In the genomic region with DNA sequence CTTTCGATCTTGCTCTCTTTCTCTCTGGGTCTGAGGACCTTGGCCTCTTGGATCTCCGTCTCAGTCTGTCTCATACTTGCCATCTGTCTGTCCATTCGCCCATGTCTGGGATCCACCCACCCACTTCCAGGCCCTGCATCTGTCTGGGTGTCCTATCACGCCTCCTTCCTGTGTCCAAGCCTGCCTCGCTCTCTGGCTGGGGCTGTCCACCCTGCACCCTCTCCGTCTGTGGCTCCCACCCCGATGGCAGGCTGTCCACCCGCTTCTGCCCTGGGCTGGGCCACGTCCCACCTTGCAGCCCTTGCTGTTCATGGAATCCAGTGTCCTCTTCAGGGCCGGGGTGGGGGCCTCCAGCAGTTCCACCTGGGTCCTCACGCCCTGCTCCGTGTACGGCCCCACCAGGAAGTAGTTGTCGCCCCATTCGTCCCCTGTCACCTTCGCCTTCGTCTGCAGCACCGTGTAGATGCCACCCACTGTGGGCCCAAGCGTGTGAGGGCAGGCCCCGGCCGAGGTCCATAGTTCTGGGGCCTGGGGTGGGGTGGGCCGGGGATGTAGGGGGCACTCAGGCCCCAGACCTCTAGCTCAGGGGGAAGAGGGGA, we compare ENCODE assay signal across 13 cellular contexts. TPM values are rescaled to one million over a fixed set of nuclear protein-coding genes. Genes with fewer than 3 reads are reported as not detected.
A peak's percentile ranks its signal among the peaks of the same experiment; 100 is the strongest.
DNase-seq lines count a peak whose midpoint lies in the region; ATAC-seq, FAIRE-seq and TF ChIP-seq lines count a peak whose summit lies in the region.
"Had no signal": no experiment of that assay in that cellular context is flagged by ENCODE, and none has a peak within 500 bp of the region (broad histone marks: within the 10 kb centered on the region; RNA-seq: fewer than 3 reads in every experiment).

No MANE protein-coding gene starts in this region.

- no peaks in the 10 kb centered on the region for H4K20me1 ChIP-seq in HepG2 (ENCODE audit: insufficient read depth, low read length)

- FAIRE-seq in HepG2 (lab: Jason Lieb, UNC) = no peak
- FAIRE-seq: GM18507, islet of Langerhans had no signal

- H3K4me3 ChIP-seq in HepG2 (replicated peaks in 1 of 3; ENCODE audit: insufficient read depth in 1 of 3, low read depth in 2 of 3, low read length in 3 of 3) = peak overlapping the region in 2 of 3 experiments; percentile 93 to 98; a peak in 4 of 6 replicates
- no peak overlapping the region for H3K4me3 ChIP-seq in right lobe of liver
- H3K4me3 ChIP-seq in uterus = peak overlapping the region in 1 of 2 donors; percentile 77

- no TSS peak for BruUV-seq in HepG2 (replicated peaks; lab: Mats Ljungman, UMichigan)

- TF ChIP-seq RAD21 in HepG2 (CRISPR knock-in tag; IDR thresholded peaks at IDR 0.05) = no peak

- H3K4me1 Mint-ChIP-seq in brain = peaks cover 49% of the 10 kb centered on the region
- H3K4me1 Mint-ChIP-seq in naive thymus-derived CD8-positive, alpha-beta T cell = peaks cover 34 to 50% (median 36%) of the 10 kb centered on the region in 4 donors

- no peak overlapping the region for H2AFZ ChIP-seq in HepG2 (ENCODE audit: low read length)

- H3K27ac ChIP-seq in HepG2 (ENCODE audit: extremely low read length, insufficient read depth, low read length) (no peak overlapping the region), right lobe of liver (no peak overlapping the region), uterus (peak overlapping the region; percentile 93 to 97)

- H3K79me2 ChIP-seq in HepG2 (ENCODE audit: insufficient read depth, low read length) = peaks cover 49% of the 10 kb centered on the region

- no peak for TF ChIP-seq CTCF in HepG2 (CRISPR knock-in tag; IDR thresholded peaks at IDR 0.05)
- no peak for TF ChIP-seq CTCF in right lobe of liver (IDR thresholded peaks at IDR 0.05)
- no peak for TF ChIP-seq CTCF in brain (conservative IDR thresholded peaks at IDR 0.05)
- TF ChIP-seq CTCF in uterus (IDR thresholded peaks at IDR 0.05) = no peak

- H3K36me3 ChIP-seq in HepG2 (replicated peaks in 1 of 2; ENCODE audit: control insufficient read depth in 1 of 2, insufficient read depth in 2 of 2, low read length in 2 of 2) = peaks cover 9 to 23% of the 10 kb centered on the region in 2 experiments; a peak in 4 of 5 replicates
- H3K36me3 ChIP-seq in right lobe of liver = peaks cover 0 to 14% (median 0%) of the 10 kb centered on the region in 4 donors
- H3K36me3 ChIP-seq in uterus = no peaks in the 10 kb centered on the region

- TF ChIP-seq EP300 in HepG2 (IDR thresholded peaks at IDR 0.05; ENCODE audit: low read depth in 2 of 2, low read length in 2 of 2) = no peak
- no peak for TF ChIP-seq EP300 in HepG2 (CRISPR knock-in tag; IDR thresholded peaks at IDR 0.05; ENCODE audit: borderline replicate concordance)

- intact Hi-C loops in HepG2 (cut with micrococcal nuclease; ENCODE audit: unreplicated experiment) = no loop called here
- intact Hi-C loops in right lobe of liver (cut with DNase I) = no loop called here
- intact Hi-C loops in uterus (cut with DNase I; ENCODE audit: low total_unique reads) = no loop called here

- H3K9ac ChIP-seq in HepG2 (ENCODE audit: insufficient read depth, low read depth, low read length) = peak overlapping the region; percentile 85

- peaks cover 0 to 2% (median 0%) of the 10 kb centered on the region in 5 experiments for H3K9me3 Mint-ChIP-seq in brain
- no peaks in the 10 kb centered on the region for H3K9me3 Mint-ChIP-seq in naive thymus-derived CD8-positive, alpha-beta T cell

- H3K4me3 Mint-ChIP-seq in brain = peak overlapping the region; percentile 35 to 99 (median 97)
- H3K4me3 Mint-ChIP-seq in naive thymus-derived CD8-positive, alpha-beta T cell = peak overlapping the region in 2 of 10 donors; percentile 24 to 54

- WGBS in HepG2 (ENCODE audit: low lambda C conversion rate) = 94% methylated on average over 22 of the region's 22 CpGs
- 89% methylated on average over 4 of the region's 22 CpGs for WGBS in right lobe of liver (ENCODE audit: insufficient coverage, low coverage, low lambda C conversion rate, missing lambda C conversion rate)

- ATAC-seq in HepG2 (no peak), right lobe of liver (no peak)
- ATAC-seq in naive thymus-derived CD8-positive, alpha-beta T cell = no peak

- H3K27me3 Mint-ChIP-seq in brain = peaks cover 19% of the 10 kb centered on the region
- H3K27me3 Mint-ChIP-seq in naive thymus-derived CD8-positive, alpha-beta T cell = no peaks in the 10 kb centered on the region

- TF ChIP-seq POLR2A in HepG2 (IDR thresholded peaks at IDR 0.05; ENCODE audit: insufficient read depth in 1 of 2, low read depth in 2 of 2, low read length in 2 of 2) = no peak
- TF ChIP-seq POLR2A in right lobe of liver (IDR thresholded peaks at IDR 0.05) = no peak
- TF ChIP-seq POLR2A in uterus (IDR thresholded peaks at IDR 0.05) = no peak

- in situ Hi-C loops in HepG2 (cut with HindIII; ENCODE audit: extremely low pct_ligation_motif_present, low pct_unique_long_range_greater_than_20kb) = no loop called here

- no peaks in the 10 kb centered on the region for H3K9me3 ChIP-seq in HepG2 (ENCODE audit: low read length)
- no peaks in the 10 kb centered on the region for H3K9me3 ChIP-seq in right lobe of liver
- H3K9me3 ChIP-seq in uterus = no peaks in the 10 kb centered on the region

- H3K27me3 ChIP-seq in HepG2 (ENCODE audit: control insufficient read depth in 1 of 2, insufficient read depth in 2 of 2, low read length in 2 of 2) = no peaks in the 10 kb centered on the region; a peak in 1 of 5 replicates
- no peaks in the 10 kb centered on the region for H3K27me3 ChIP-seq in right lobe of liver
- H3K27me3 ChIP-seq in uterus = no peaks in the 10 kb centered on the region

- peak overlapping the region; percentile 93 for H3K4me2 ChIP-seq in HepG2 (ENCODE audit: low read depth, low read length)

- CTCF ChIA-PET in HepG2 (lab: Yijun Ruan, JAX; ENCODE audit: low intra/inter-chr PET ratio, low total read pairs) = no interaction called here

- H3K36me3 Mint-ChIP-seq in brain = peaks cover 37% of the 10 kb centered on the region
- peaks cover 0 to 25% (median 0%) of the 10 kb centered on the region in 3 donors for H3K36me3 Mint-ChIP-seq in naive thymus-derived CD8-positive, alpha-beta T cell

- POLR2A ChIA-PET in HepG2 (lab: Yijun Ruan, JAX) = no interaction called here
- POLR2A ChIA-PET in naive thymus-derived CD8-positive, alpha-beta T cell (lab: Charles Lee) = interaction anchor here (0.6 to 3.4 kb wide), 3 partner anchors 14 to 63 kb away, joined by 3 to 53 read pairs (median 4); a partner anchor contains a TSS

- H3K4me1 ChIP-seq in HepG2 (ENCODE audit: insufficient read depth, low read length) = peaks cover 35% of the 10 kb centered on the region
- H3K4me1 ChIP-seq in right lobe of liver = peaks cover 0 to 18% (median 11%) of the 10 kb centered on the region in 4 donors
- H3K4me1 ChIP-seq in uterus = peaks cover 6 to 24% of the 10 kb centered on the region in 2 donors

- peak overlapping the region in 4 of 5 experiments; percentile 29 to 89 (median 40) for H3K27ac Mint-ChIP-seq in brain
- peak overlapping the region in 5 of 10 donors; percentile 10 to 65 (median 32) for H3K27ac Mint-ChIP-seq in naive thymus-derived CD8-positive, alpha-beta T cell

- DNase-seq in HepG2 (ENCODE audit: low spot score) (no peak), right lobe of liver (no peak), myocyte (ENCODE audit: low read depth) (peak; percentile 74), uterus (no peak), midbrain (lab: John Stamatoyannopoulos, UW) (no peak), D341Med (ENCODE audit: low spot score) (no peak)
- DNase-seq in naive thymus-derived CD8-positive, alpha-beta T cell = no peak
- DNase-seq: NCI-H82; stimulated activated naive CD4-positive, alpha-beta T cell treated with Interleukin-2 at 50 U/mL for 16 hours; T1000 had no signal

RNA-seq across cellular contexts. Expression of a gene that starts 2.0 kb away (rescaled TPM):
- total RNA-seq in HepG2 (2016; rRNA removed; fragmentation: Illumina TruSeq; extraction: Trizol) (16.4 and 18.4 TPM in 2 replicates), right lobe of liver (10 to 100 TPM in 2 of 6 experiments, 1 to 10 TPM in 4; 4.7 to 12.5 (median 8.9) TPM), myocyte (358 and 408 TPM in 2 replicates), uterus (10 to 100 TPM in 3 of 4 donors, 1 to 10 TPM in 1; 4.9 to 39.8 (median 16.6) TPM)
- total RNA-seq in HepG2 (2016; cell fraction: cytosol; rRNA removed; fragmentation: Illumina TruSeq; extraction: Trizol; ENCODE audit: low read depth) = 5.2 and 5.3 TPM in 2 replicates
- 13.3 and 20.4 TPM in 2 replicates for total RNA-seq in HepG2 (2016; cell fraction: insoluble cytoplasmic fraction; rRNA removed; fragmentation: Illumina TruSeq; extraction: Trizol)
- 4.9 and 5.1 TPM in 2 replicates for total RNA-seq in HepG2 (2016; cell fraction: membrane; rRNA removed; fragmentation: Illumina TruSeq; extraction: Trizol)
- 17.7 and 22.5 TPM in 2 replicates for total RNA-seq in HepG2 (2016; cell fraction: nucleus; rRNA removed; fragmentation: Illumina TruSeq; extraction: Trizol)
- polyA plus RNA-seq in HepG2 (2011; rRNA removed) (34.3 and 42.1 TPM in 2 replicates), brain (ENCODE audit: insufficient read depth, low read depth, low replicate concordance) (21.8 TPM)
- polyA plus RNA-seq in HepG2 (2011; cell fraction: cytosol; rRNA removed) = 15.4 and 24.0 TPM in 2 replicates
- 43.8 and 62.9 TPM in 2 replicates for polyA plus RNA-seq in HepG2 (2011; cell fraction: nucleus; rRNA removed)
- 10.2 and 20.0 TPM in 2 replicates for polyA plus RNA-seq in HepG2 (2012)
- polyA plus RNA-seq in HepG2 (2016; cell fraction: cytosol; fragmentation: Illumina TruSeq; extraction: Trizol; ENCODE audit: low read depth) = 1.1 and 1.4 TPM in 2 replicates
- 10.8 and 15.0 TPM in 2 replicates for polyA plus RNA-seq in HepG2 (2016; cell fraction: insoluble cytoplasmic fraction; fragmentation: Illumina TruSeq; extraction: Trizol; ENCODE audit: low read depth)
- 2.9 and 3.5 TPM in 2 replicates for polyA plus RNA-seq in HepG2 (2016; cell fraction: membrane; fragmentation: Illumina TruSeq; extraction: Trizol; ENCODE audit: low read depth)
- 28.6 and 30.1 TPM in 2 replicates for polyA plus RNA-seq in HepG2 (2016; cell fraction: nucleus; fragmentation: Illumina TruSeq; extraction: Trizol; ENCODE audit: insufficient read depth, low read depth)
- polyA minus RNA-seq in HepG2 (2011; rRNA and poly(A)+ RNA removed; ENCODE audit: low replicate concordance) = 85.1 and 134 TPM in 2 replicates
- polyA minus RNA-seq in HepG2 (2011; cell fraction: cytosol; rRNA and poly(A)+ RNA removed) = 22.2 and 28.2 TPM in 2 replicates
- 26.5 and 44.0 TPM in 2 replicates for polyA minus RNA-seq in HepG2 (2011; cell fraction: nucleus; rRNA and poly(A)+ RNA removed)
- 163 TPM for polyA plus RNA-seq in myocyte (2012)
- total RNA-seq in naive thymus-derived CD8-positive, alpha-beta T cell = 10 to 100 TPM; 45.9 to 47.9 TPM
- polyA plus RNA-seq in naive thymus-derived CD8-positive, alpha-beta T cell = 10 to 100 TPM; 17.9 to 31.0 (median 22.3) TPM

RNA-seq across cellular contexts. Expression of a gene that starts 2.6 kb away (rescaled TPM):
- total RNA-seq in HepG2 (2016; rRNA removed; fragmentation: Illumina TruSeq; extraction: Trizol) = 108 and 122 TPM in 2 replicates
- 42.8 and 44.4 TPM in 2 replicates for total RNA-seq in HepG2 (2016; cell fraction: cytosol; rRNA removed; fragmentation: Illumina TruSeq; extraction: Trizol; ENCODE audit: low read depth)
- 98.2 and 127 TPM in 2 replicates for total RNA-seq in HepG2 (2016; cell fraction: insoluble cytoplasmic fraction; rRNA removed; fragmentation: Illumina TruSeq; extraction: Trizol)
- total RNA-seq in HepG2 (2016; cell fraction: membrane; rRNA removed; fragmentation: Illumina TruSeq; extraction: Trizol) = 53.1 and 56.0 TPM in 2 replicates
- 57.1 and 62.8 TPM in 2 replicates for total RNA-seq in HepG2 (2016; cell fraction: nucleus; rRNA removed; fragmentation: Illumina TruSeq; extraction: Trizol)
- 109 and 120 TPM in 2 replicates for polyA plus RNA-seq in HepG2 (2011; rRNA removed)
- polyA plus RNA-seq in HepG2 (2011; cell fraction: cytosol; rRNA removed) = 120 and 188 TPM in 2 replicates
- 169 and 241 TPM in 2 replicates for polyA plus RNA-seq in HepG2 (2011; cell fraction: nucleus; rRNA removed)
- polyA plus RNA-seq in HepG2 (2012) = 71.6 and 76.0 TPM in 2 replicates
- polyA plus RNA-seq in HepG2 (2016; cell fraction: cytosol; fragmentation: Illumina TruSeq; extraction: Trizol; ENCODE audit: low read depth) = 38.1 and 42.9 TPM in 2 replicates
- polyA plus RNA-seq in HepG2 (2016; cell fraction: insoluble cytoplasmic fraction; fragmentation: Illumina TruSeq; extraction: Trizol; ENCODE audit: low read depth) = 87.8 and 103 TPM in 2 replicates
- polyA plus RNA-seq in HepG2 (2016; cell fraction: membrane; fragmentation: Illumina TruSeq; extraction: Trizol; ENCODE audit: low read depth) = 44.0 and 49.8 TPM in 2 replicates
- polyA plus RNA-seq in HepG2 (2016; cell fraction: nucleus; fragmentation: Illumina TruSeq; extraction: Trizol; ENCODE audit: insufficient read depth, low read depth) = 101 and 102 TPM in 2 replicates
- polyA minus RNA-seq in HepG2 (2011; rRNA and poly(A)+ RNA removed; ENCODE audit: low replicate concordance) = 203 and 355 TPM in 2 replicates
- 65.7 and 86.3 TPM in 2 replicates for polyA minus RNA-seq in HepG2 (2011; cell fraction: cytosol; rRNA and poly(A)+ RNA removed)
- polyA minus RNA-seq in HepG2 (2011; cell fraction: nucleus; rRNA and poly(A)+ RNA removed) = 47.3 and 59.2 TPM in 2 replicates
- total RNA-seq in right lobe of liver = 10 to 100 TPM; 22.8 to 66.7 (median 32.3) TPM
- polyA plus RNA-seq in brain (ENCODE audit: insufficient read depth, low read depth, low replicate concordance) = 166 TPM
- total RNA-seq in myocyte = 94.7 and 106 TPM in 2 replicates
- polyA plus RNA-seq in myocyte (2012) = 87.4 TPM
- total RNA-seq in uterus = 100 to 1,000 TPM in 1 of 4 donors, 10 to 100 TPM in 3; 51.9 to 109 (median 77.7) TPM
- total RNA-seq in naive thymus-derived CD8-positive, alpha-beta T cell = 10 to 100 TPM; 30.4 to 32.0 TPM
- 10 to 100 TPM; 47.5 to 66.1 (median 62.0) TPM for polyA plus RNA-seq in naive thymus-derived CD8-positive, alpha-beta T cell

RNA-seq across cellular contexts. Expression of a gene that starts 25.8 kb away (rescaled TPM):
- total RNA-seq in HepG2 (2016; rRNA removed; fragmentation: Illumina TruSeq; extraction: Trizol) (not detected in 2 replicates), right lobe of liver (not detected), myocyte (not detected in 2 replicates), uterus (not detected)
- not detected in 2 replicates for total RNA-seq in HepG2 (2016; cell fraction: cytosol; rRNA removed; fragmentation: Illumina TruSeq; extraction: Trizol; ENCODE audit: low read depth)
- total RNA-seq in HepG2 (2016; cell fraction: insoluble cytoplasmic fraction; rRNA removed; fragmentation: Illumina TruSeq; extraction: Trizol) = not detected in 2 replicates
- not detected in 2 replicates for total RNA-seq in HepG2 (2016; cell fraction: membrane; rRNA removed; fragmentation: Illumina TruSeq; extraction: Trizol)
- total RNA-seq in HepG2 (2016; cell fraction: nucleus; rRNA removed; fragmentation: Illumina TruSeq; extraction: Trizol) = not detected in 2 replicates
- polyA plus RNA-seq in HepG2 (2011; rRNA removed) (0.82 TPM in 1 of 2 replicates, not detected in the other), brain (ENCODE audit: insufficient read depth, low read depth, low replicate concordance) (not detected)
- polyA plus RNA-seq in HepG2 (2011; cell fraction: cytosol; rRNA removed) = 0.26 and 0.31 TPM in 2 replicates
- 14.9 and 17.4 TPM in 2 replicates for polyA plus RNA-seq in HepG2 (2011; cell fraction: nucleus; rRNA removed)
- 0.75 and 0.87 TPM in 2 replicates for polyA plus RNA-seq in HepG2 (2012)
- polyA plus RNA-seq in HepG2 (2016; cell fraction: cytosol; fragmentation: Illumina TruSeq; extraction: Trizol; ENCODE audit: low read depth) = not detected in 2 replicates
- not detected in 2 replicates for polyA plus RNA-seq in HepG2 (2016; cell fraction: insoluble cytoplasmic fraction; fragmentation: Illumina TruSeq; extraction: Trizol; ENCODE audit: low read depth)
- polyA plus RNA-seq in HepG2 (2016; cell fraction: membrane; fragmentation: Illumina TruSeq; extraction: Trizol; ENCODE audit: low read depth) = not detected in 2 replicates
- 1.2 TPM in 1 of 2 replicates, not detected in the other for polyA plus RNA-seq in HepG2 (2016; cell fraction: nucleus; fragmentation: Illumina TruSeq; extraction: Trizol; ENCODE audit: insufficient read depth, low read depth)
- polyA minus RNA-seq in HepG2 (2011; rRNA and poly(A)+ RNA removed; ENCODE audit: low replicate concordance) = not detected in 2 replicates
- polyA minus RNA-seq in HepG2 (2011; cell fraction: cytosol; rRNA and poly(A)+ RNA removed) = not detected in 2 replicates
- not detected in 2 replicates for polyA minus RNA-seq in HepG2 (2011; cell fraction: nucleus; rRNA and poly(A)+ RNA removed)
- polyA plus RNA-seq in myocyte (2012) = 0.72 TPM
- total RNA-seq in naive thymus-derived CD8-positive, alpha-beta T cell = not detected
- polyA plus RNA-seq in naive thymus-derived CD8-positive, alpha-beta T cell = not detected

RNA-seq across cellular contexts. Expression of a gene that starts 26.0 kb away (rescaled TPM):
- 3,909 and 8,800 TPM in 2 replicates for total RNA-seq in HepG2 (2016; rRNA removed; fragmentation: Illumina TruSeq; extraction: Trizol)
- 89,971 and 90,879 TPM in 2 replicates for total RNA-seq in HepG2 (2016; cell fraction: cytosol; rRNA removed; fragmentation: Illumina TruSeq; extraction: Trizol; ENCODE audit: low read depth)
- 3,851 and 8,859 TPM in 2 replicates for total RNA-seq in HepG2 (2016; cell fraction: insoluble cytoplasmic fraction; rRNA removed; fragmentation: Illumina TruSeq; extraction: Trizol)
- 51,578 and 56,338 TPM in 2 replicates for total RNA-seq in HepG2 (2016; cell fraction: membrane; rRNA removed; fragmentation: Illumina TruSeq; extraction: Trizol)
- total RNA-seq in HepG2 (2016; cell fraction: nucleus; rRNA removed; fragmentation: Illumina TruSeq; extraction: Trizol) = 2,617 and 3,067 TPM in 2 replicates
- 2,513 and 2,721 TPM in 2 replicates for polyA plus RNA-seq in HepG2 (2011; rRNA removed)
- 2,416 and 4,778 TPM in 2 replicates for polyA plus RNA-seq in HepG2 (2011; cell fraction: cytosol; rRNA removed)
- 1,286 and 1,341 TPM in 2 replicates for polyA plus RNA-seq in HepG2 (2011; cell fraction: nucleus; rRNA removed)
- polyA plus RNA-seq in HepG2 (2012) = 3,171 and 4,080 TPM in 2 replicates
- 183,517 and 194,436 TPM in 2 replicates for polyA plus RNA-seq in HepG2 (2016; cell fraction: cytosol; fragmentation: Illumina TruSeq; extraction: Trizol; ENCODE audit: low read depth)
- 7,307 and 7,404 TPM in 2 replicates for polyA plus RNA-seq in HepG2 (2016; cell fraction: insoluble cytoplasmic fraction; fragmentation: Illumina TruSeq; extraction: Trizol; ENCODE audit: low read depth)
- polyA plus RNA-seq in HepG2 (2016; cell fraction: membrane; fragmentation: Illumina TruSeq; extraction: Trizol; ENCODE audit: low read depth) = 88,210 and 91,472 TPM in 2 replicates
- 7,073 and 8,244 TPM in 2 replicates for polyA plus RNA-seq in HepG2 (2016; cell fraction: nucleus; fragmentation: Illumina TruSeq; extraction: Trizol; ENCODE audit: insufficient read depth, low read depth)
- polyA minus RNA-seq in HepG2 (2011; rRNA and poly(A)+ RNA removed; ENCODE audit: low replicate concordance) = 1,399 and 2,171 TPM in 2 replicates
- 634 and 932 TPM in 2 replicates for polyA minus RNA-seq in HepG2 (2011; cell fraction: cytosol; rRNA and poly(A)+ RNA removed)
- polyA minus RNA-seq in HepG2 (2011; cell fraction: nucleus; rRNA and poly(A)+ RNA removed) = 209 and 221 TPM in 2 replicates
- total RNA-seq in right lobe of liver = over 10,000 TPM in 3 of 6 experiments, 1,000 to 10,000 TPM in 3; 5,005 to 19,229 (median 10,447) TPM
- polyA plus RNA-seq in brain (ENCODE audit: insufficient read depth, low read depth, low replicate concordance) = 3,022 TPM
- 1,692 and 1,792 TPM in 2 replicates for total RNA-seq in myocyte
- polyA plus RNA-seq in myocyte (2012) = 5,857 TPM
- 1,000 to 10,000 TPM in 3 of 4 donors, 100 to 1,000 TPM in 1; 472 to 2,968 (median 1,570) TPM for total RNA-seq in uterus
- total RNA-seq in naive thymus-derived CD8-positive, alpha-beta T cell = 1,000 to 10,000 TPM; 1,370 to 1,435 TPM
- 1,000 to 10,000 TPM; 4,833 to 4,899 (median 4,886) TPM for polyA plus RNA-seq in naive thymus-derived CD8-positive, alpha-beta T cell

RNA-seq across cellular contexts. Expression of a gene that starts 33.0 kb away (rescaled TPM):
- total RNA-seq in HepG2 (2016; rRNA removed; fragmentation: Illumina TruSeq; extraction: Trizol) (not detected in 2 replicates), right lobe of liver (not detected), myocyte (not detected in 2 replicates), uterus (not detected)
- not detected in 2 replicates for total RNA-seq in HepG2 (2016; cell fraction: cytosol; rRNA removed; fragmentation: Illumina TruSeq; extraction: Trizol; ENCODE audit: low read depth)
- not detected in 2 replicates for total RNA-seq in HepG2 (2016; cell fraction: insoluble cytoplasmic fraction; rRNA removed; fragmentation: Illumina TruSeq; extraction: Trizol)
- not detected in 2 replicates for total RNA-seq in HepG2 (2016; cell fraction: membrane; rRNA removed; fragmentation: Illumina TruSeq; extraction: Trizol)
- total RNA-seq in HepG2 (2016; cell fraction: nucleus; rRNA removed; fragmentation: Illumina TruSeq; extraction: Trizol) = not detected in 2 replicates
- polyA plus RNA-seq in HepG2 (2011; rRNA removed) (not detected in 2 replicates), brain (ENCODE audit: insufficient read depth, low read depth, low replicate concordance) (not detected)
- not detected in 2 replicates for polyA plus RNA-seq in HepG2 (2011; cell fraction: cytosol; rRNA removed)
- polyA plus RNA-seq in HepG2 (2011; cell fraction: nucleus; rRNA removed) = 0.31 TPM in 1 of 2 replicates, not detected in the other
- polyA plus RNA-seq in HepG2 (2012) = not detected in 2 replicates
- polyA plus RNA-seq in HepG2 (2016; cell fraction: cytosol; fragmentation: Illumina TruSeq; extraction: Trizol; ENCODE audit: low read depth) = not detected in 2 replicates
- polyA plus RNA-seq in HepG2 (2016; cell fraction: insoluble cytoplasmic fraction; fragmentation: Illumina TruSeq; extraction: Trizol; ENCODE audit: low read depth) = not detected in 2 replicates
- not detected in 2 replicates for polyA plus RNA-seq in HepG2 (2016; cell fraction: membrane; fragmentation: Illumina TruSeq; extraction: Trizol; ENCODE audit: low read depth)
- not detected in 2 replicates for polyA plus RNA-seq in HepG2 (2016; cell fraction: nucleus; fragmentation: Illumina TruSeq; extraction: Trizol; ENCODE audit: insufficient read depth, low read depth)
- not detected in 2 replicates for polyA minus RNA-seq in HepG2 (2011; rRNA and poly(A)+ RNA removed; ENCODE audit: low replicate concordance)
- polyA minus RNA-seq in HepG2 (2011; cell fraction: cytosol; rRNA and poly(A)+ RNA removed) = not detected in 2 replicates
- not detected in 2 replicates for polyA minus RNA-seq in HepG2 (2011; cell fraction: nucleus; rRNA and poly(A)+ RNA removed)
- polyA plus RNA-seq in myocyte (2012) = not detected
- total RNA-seq in naive thymus-derived CD8-positive, alpha-beta T cell = not detected
- polyA plus RNA-seq in naive thymus-derived CD8-positive, alpha-beta T cell = not detected

Comparison
In these comparisons a context has a peak if more than half of its experiments do, and no peak if none do; other contexts are left out.
1. H3K4me3 ChIP-seq: peak in HepG2 (2 of 3); none in right lobe of liver (0 of 3).
2. H3K27ac ChIP-seq: peak in uterus (2 of 2); none in HepG2 (single experiment) and right lobe of liver (0 of 3).